8 cellular contexts compared by ENCODE assay signal in the genomic region with DNA sequence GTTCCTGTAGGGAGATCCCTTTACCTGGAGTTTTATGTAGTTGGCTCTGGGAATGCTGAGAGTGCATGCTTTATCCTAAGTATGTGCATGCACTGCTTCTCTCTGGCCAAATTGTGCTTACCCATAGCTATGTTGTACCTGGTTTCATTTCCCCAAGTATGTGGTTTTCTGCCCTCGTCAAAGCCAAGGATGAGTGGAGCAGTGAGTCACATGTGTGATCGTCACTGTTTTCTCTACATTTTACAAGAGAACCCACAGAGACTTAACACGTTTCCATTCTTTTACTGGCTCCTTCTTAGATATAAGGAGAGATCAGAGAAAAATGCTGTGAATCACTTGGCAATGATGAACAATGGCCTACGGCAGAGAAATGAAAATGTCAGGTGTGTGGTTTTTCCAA. TPM values are rescaled to one million over a fixed set of nuclear protein-coding genes. Genes with fewer than 3 reads are reported as not detected.
DNase-seq lines count a peak whose midpoint lies in the region; ATAC-seq and TF ChIP-seq lines count a peak whose summit lies in the region.

No MANE protein-coding gene starts in this region.

- H3K4me1 Mint-ChIP-seq in activated B cell treated with CpG ODN at 0.5 μM for 24 hours: peaks cover 43% of the 10 kb centered on the region

- intact Hi-C loops in activated B cell treated with CpG ODN at 0.5 μM for 24 hours (cut with micrococcal nuclease): loop anchor here (1.0 to 5.0 kb wide), 8 partner anchors 11 to 643 kb away; a partner anchor contains a TSS

- H3K27me3 Mint-ChIP-seq in activated B cell treated with CpG ODN at 0.5 μM for 24 hours: no peaks in the 10 kb centered on the region

- peak overlapping the region; percentile 63 for H3K4me3 Mint-ChIP-seq in activated B cell treated with CpG ODN at 0.5 μM for 24 hours

- DNase-seq in DMS79 (lab: John Stamatoyannopoulos, UW): peak; percentile 61
- peak; percentile 40 for DNase-seq in activated B cell treated with CpG ODN at 0.5 μM for 24 hours
- DNase-seq in renal cortical epithelial cell (ENCODE audit: low read depth): peak; percentile 87
- no peak for DNase-seq in NCI-H2196 treated with DMSO at 0.1 percent for 48 hours (lab: John Stamatoyannopoulos, UW; ENCODE audit: unreplicated experiment)
- no peak for DNase-seq in cerebellar nuclear complex (lab: John Stamatoyannopoulos, UW)
- DNase-seq in activated effector memory CD4-positive, alpha-beta T cell treated with anti-CD3 and anti-CD28 coated beads, Interleukin-2, amount 50 U/mL, for 16 hours: no peak

- ATAC-seq in GM19438 (IDR thresholded peaks at IDR 0.05; ENCODE audit: low read depth, unreplicated experiment) (peak; percentile 98), HG03439 (IDR thresholded peaks at IDR 0.05; ENCODE audit: unreplicated experiment) (peak; percentile 95), activated B cell treated with CpG ODN at 0.5 μM for 24 hours (ENCODE audit: low read depth) (peak; percentile 93)

- no peaks in the 10 kb centered on the region for H3K9me3 Mint-ChIP-seq in activated B cell treated with CpG ODN at 0.5 μM for 24 hours

- H3K36me3 Mint-ChIP-seq in activated B cell treated with CpG ODN at 0.5 μM for 24 hours (ENCODE audit: low read depth): peaks cover 3% of the 10 kb centered on the region

- POLR2A ChIA-PET in activated B cell treated with CpG ODN at 0.5 μM for 24 hours (lab: Charles Lee): interaction anchor here (0.6 to 1.4 kb wide), 7 partner anchors 38 to 668 kb away, joined by 3 to 8 read pairs (median 3); no protein-coding TSS in a partner anchor

- CTCF ChIA-PET in activated B cell treated with CpG ODN at 0.5 μM for 24 hours (lab: Charles Lee): no interaction called here

- peak overlapping the region; percentile 91 for H3K27ac Mint-ChIP-seq in activated B cell treated with CpG ODN at 0.5 μM for 24 hours

- TF ChIP-seq CTCF in activated B cell treated with CpG ODN at 0.5 μM for 24 hours (IDR thresholded peaks at IDR 0.05): no peak

RNA-seq across cellular contexts. Expression of a gene that starts 42.0 kb away (rescaled TPM):
- 10.3 and 17.2 TPM in 2 replicates for total RNA-seq in activated B cell treated with CpG ODN at 0.5 μM for 24 hours
- 4.0 and 8.7 TPM in 2 replicates for total RNA-seq in renal cortical epithelial cell

Comparison
In these comparisons a context has a peak if more than half of its experiments do, and no peak if none do; other contexts are left out.
1. DNase-seq: peak in DMS79 (single experiment), activated B cell treated with CpG ODN at 0.5 μM for 24 hours (single experiment) and renal cortical epithelial cell (single experiment); none in NCI-H2196 treated with DMSO at 0.1 percent for 48 hours (single experiment), cerebellar nuclear complex (0 of 2) and activated effector memory CD4-positive, alpha-beta T cell treated with anti-CD3 and anti-CD28 coated beads, Interleukin-2, amount 50 U/mL, for 16 hours (single experiment).
2. Peak in every context shown above with its lines, with median percentiles within 50 percentile points of each other: ATAC-seq.